10 cellular contexts compared by ENCODE assay signal in genomic region chr19:3440082-3440481, GRCh38. TPM values are rescaled to one million over a fixed set of nuclear protein-coding genes. Genes with fewer than 3 reads are reported as not detected.
A peak's percentile ranks its signal among the peaks of the same experiment; 100 is the strongest.
DNase-seq lines count a peak whose midpoint lies in the region; ATAC-seq and TF ChIP-seq lines count a peak whose summit lies in the region.
"Had no signal": no experiment of that assay in that cellular context is flagged by ENCODE, and none has a peak within 500 bp of the region (broad histone marks: within the 10 kb centered on the region; RNA-seq: fewer than 3 reads in every experiment).

No MANE protein-coding gene starts in this region.

- no peak overlapping the region for H3K4me3 Mint-ChIP-seq in activated T-helper 1 cell treated with anti-CD3 and anti-CD28 coated beads, Interleukin-12 subunit alpha, Interleukin-12 subunit beta, Interleukin-2, Interleukin-4 antibody, amounts not matched to agents 30 ng/mL and 10 ng/mL and 1 ng/mL, durations not matched to agents 14 hours and 24 hours and 36 hours

- peak overlapping the region; percentile 17 for H3K9ac ChIP-seq in NT2/D1 (ENCODE audit: insufficient read length, low read depth)

- H3K27me3 Mint-ChIP-seq in activated T-helper 1 cell treated with anti-CD3 and anti-CD28 coated beads, Interleukin-12 subunit alpha, Interleukin-12 subunit beta, Interleukin-2, Interleukin-4 antibody, amounts not matched to agents 30 ng/mL and 10 ng/mL and 1 ng/mL, durations not matched to agents 14 hours and 24 hours and 36 hours (ENCODE audit: insufficient read depth), result peaks cover 2% of the 10 kb centered on the region

- H3K4me1 ChIP-seq in NT2/D1 (ENCODE audit: insufficient read depth, insufficient read length) (peaks cover 27% of the 10 kb centered on the region), cardiac muscle cell (ENCODE audit: low read depth) (no peaks in the 10 kb centered on the region)

- intact Hi-C loops in activated T-helper 1 cell treated with anti-CD3 and anti-CD28 coated beads, Interleukin-12 subunit alpha, Interleukin-12 subunit beta, Interleukin-2, Interleukin-4 antibody, amounts not matched to agents 30 ng/mL and 10 ng/mL and 1 ng/mL, durations not matched to agents 14 hours and 24 hours and 36 hours (cut with micrococcal nuclease), result loop anchor here (1.0 kb wide), 1 partner anchor 113 kb away; no protein-coding TSS in a partner anchor

- H3K27me3 ChIP-seq in NT2/D1 (ENCODE audit: insufficient read depth, insufficient read length) (no peaks in the 10 kb centered on the region), cardiac muscle cell (no peaks in the 10 kb centered on the region)

- ATAC-seq in GM18873 (IDR thresholded peaks at IDR 0.05; ENCODE audit: low FRiP score, unreplicated experiment), result no peak

- no peak overlapping the region for H3K27ac ChIP-seq in cardiac muscle cell

- POLR2A ChIA-PET in GM10248 (lab: Yijun Ruan, JAX), result interaction anchor here (0.6 kb wide), 1 partner anchor 64 kb away, joined by 10 read pairs; no protein-coding TSS in a partner anchor

- H3K4me3 ChIP-seq in NT2/D1 (ENCODE audit: insufficient read length, low read depth), result no peak overlapping the region
- no peak overlapping the region for H3K4me3 ChIP-seq in cardiac muscle cell

- peaks cover 19% of the 10 kb centered on the region for H3K36me3 ChIP-seq in NT2/D1 (ENCODE audit: insufficient read depth, insufficient read length, low read length)
- no peaks in the 10 kb centered on the region for H3K36me3 ChIP-seq in cardiac muscle cell

- no peak overlapping the region for H3K27ac Mint-ChIP-seq in activated T-helper 1 cell treated with anti-CD3 and anti-CD28 coated beads, Interleukin-12 subunit alpha, Interleukin-12 subunit beta, Interleukin-2, Interleukin-4 antibody, amounts not matched to agents 30 ng/mL and 10 ng/mL and 1 ng/mL, durations not matched to agents 14 hours and 24 hours and 36 hours

- no peaks in the 10 kb centered on the region for H3K9me3 Mint-ChIP-seq in activated T-helper 1 cell treated with anti-CD3 and anti-CD28 coated beads, Interleukin-12 subunit alpha, Interleukin-12 subunit beta, Interleukin-2, Interleukin-4 antibody, amounts not matched to agents 30 ng/mL and 10 ng/mL and 1 ng/mL, durations not matched to agents 14 hours and 24 hours and 36 hours

- TF ChIP-seq CTCF in GM10248 (IDR thresholded peaks at IDR 0.05; ENCODE audit: control extremely low read depth, extremely low read depth, low read depth, missing control alignments), result peak; percentile 42
- peak; percentile 41 for TF ChIP-seq CTCF in cardiac muscle cell (IDR thresholded peaks at IDR 0.05; ENCODE audit: low read depth, low read length)

- peaks cover 6% of the 10 kb centered on the region for H3K4me1 Mint-ChIP-seq in activated T-helper 1 cell treated with anti-CD3 and anti-CD28 coated beads, Interleukin-12 subunit alpha, Interleukin-12 subunit beta, Interleukin-2, Interleukin-4 antibody, amounts not matched to agents 30 ng/mL and 10 ng/mL and 1 ng/mL, durations not matched to agents 14 hours and 24 hours and 36 hours (ENCODE audit: low read depth)

- H3K9me3 ChIP-seq in NT2/D1 (ENCODE audit: insufficient read depth, low read length) (no peaks in the 10 kb centered on the region), cardiac muscle cell (ENCODE audit: low read depth) (no peaks in the 10 kb centered on the region)

- DNase-seq in GM10248 (ENCODE audit: extremely low spot score) (peak; percentile 75), NT2/D1 (ENCODE audit: low read depth, low spot score) (peak; percentile 27), cardiac muscle cell (ENCODE audit: low read depth in 1 of 2, low spot score in 1 of 2) (peak in 1 of 2 donors; percentile 31), dedifferentiated amniotic fluid mesenchymal stem cell (ENCODE audit: extremely low spot score) (no peak), retina (no peak)
- peak; percentile 32 for DNase-seq in activated T-helper 1 cell treated with anti-CD3 and anti-CD28 coated beads, Interleukin-12 subunit alpha, Interleukin-12 subunit beta, Interleukin-2, Interleukin-4 antibody, amounts not matched to agents 30 ng/mL and 10 ng/mL and 1 ng/mL, durations not matched to agents 14 hours and 24 hours and 36 hours (ENCODE audit: low spot score)
- DNase-seq in stimulated activated CD4-positive, alpha-beta T cell treated with anti-CD3 and anti-CD28 coated beads, Interleukin-4, amount 100 ng/mL, for 1 hour, result peak; percentile 62

- CTCF ChIA-PET in GM10248 (lab: Yijun Ruan, JAX), result interaction anchor here (0.7 to 6.5 kb wide), 4 partner anchors 11 to 135 kb away, joined by 3 to 37 read pairs (median 9); no protein-coding TSS in a partner anchor

- no peaks in the 10 kb centered on the region for H3K36me3 Mint-ChIP-seq in activated T-helper 1 cell treated with anti-CD3 and anti-CD28 coated beads, Interleukin-12 subunit alpha, Interleukin-12 subunit beta, Interleukin-2, Interleukin-4 antibody, amounts not matched to agents 30 ng/mL and 10 ng/mL and 1 ng/mL, durations not matched to agents 14 hours and 24 hours and 36 hours (ENCODE audit: low read depth)

RNA-seq across cellular contexts. Expression of gene SMIM24, which starts 40.2 kb away (rescaled TPM):
- not detected in 2 replicates for total RNA-seq in activated T-helper 1 cell treated with anti-CD3 and anti-CD28 coated beads, Interleukin-12 subunit alpha, Interleukin-12 subunit beta, Interleukin-2, Interleukin-4 antibody, amounts not matched to agents 30 ng/mL and 10 ng/mL and 1 ng/mL, durations not matched to agents 14 hours and 24 hours and 36 hours
- 0.63 TPM in 1 of 2 replicates, not detected in the other for total RNA-seq in cardiac muscle cell
- 0.22 and 0.75 TPM in 2 replicates for polyA plus RNA-seq in cardiac muscle cell
- total RNA-seq: pulmonary artery endothelial cell, RPMI7951 had no signal

RNA-seq across cellular contexts. Expression of gene SMIM44, which starts 43.2 kb away (rescaled TPM):
- total RNA-seq in activated T-helper 1 cell treated with anti-CD3 and anti-CD28 coated beads, Interleukin-12 subunit alpha, Interleukin-12 subunit beta, Interleukin-2, Interleukin-4 antibody, amounts not matched to agents 30 ng/mL and 10 ng/mL and 1 ng/mL, durations not matched to agents 14 hours and 24 hours and 36 hours, result not detected in 2 replicates
- not detected in 2 replicates for total RNA-seq in cardiac muscle cell
- polyA plus RNA-seq in cardiac muscle cell, result not detected in 2 replicates
- total RNA-seq: pulmonary artery endothelial cell, RPMI7951 had no signal

Comparison
In these comparisons a context has a peak if more than half of its experiments do, and no peak if none do; other contexts are left out.
1. DNase-seq: peak in GM10248 (single experiment), NT2/D1 (single experiment), activated T-helper 1 cell treated with anti-CD3 and anti-CD28 coated beads, Interleukin-12 subunit alpha, Interleukin-12 subunit beta, Interleukin-2, Interleukin-4 antibody, amounts not matched to agents 30 ng/mL and 10 ng/mL and 1 ng/mL, durations not matched to agents 14 hours and 24 hours and 36 hours (single experiment) and stimulated activated CD4-positive, alpha-beta T cell treated with anti-CD3 and anti-CD28 coated beads, Interleukin-4, amount 100 ng/mL, for 1 hour (single experiment); none in dedifferentiated amniotic fluid mesenchymal stem cell (single experiment) and retina (single experiment).